20 cellular contexts compared by ENCODE assay signal in the genomic region with DNA sequence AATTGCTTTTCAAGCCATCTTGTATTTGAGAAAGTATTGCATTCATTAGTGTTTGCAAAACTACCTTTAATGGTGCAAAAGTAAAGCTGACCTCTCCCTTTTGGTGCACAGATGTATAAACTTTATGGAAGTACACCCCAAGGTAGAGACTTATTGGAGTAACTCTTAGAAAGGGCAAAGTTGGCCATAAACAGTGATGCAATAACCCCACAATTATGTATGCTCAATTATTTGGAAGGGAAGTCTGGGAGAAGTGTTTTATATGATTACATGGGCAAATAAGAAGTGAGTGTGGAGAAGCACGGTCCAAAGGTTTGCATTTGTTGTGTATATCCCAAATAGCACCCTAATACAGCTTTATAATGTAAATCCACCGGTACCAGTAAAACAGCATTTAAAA.
DNase-seq lines count a peak whose midpoint lies in the region; FAIRE-seq and TF ChIP-seq lines count a peak whose summit lies in the region.
"Had no signal": no experiment of that assay in that cellular context is flagged by ENCODE, and none has a peak within 500 bp of the region (broad histone marks: within the 10 kb centered on the region; RNA-seq: fewer than 3 reads in every experiment).

No MANE protein-coding gene starts in this region.

- H3K14ac ChIP-seq in H1 (ENCODE audit: insufficient read length) (no peak overlapping the region), neuronal stem cell (ENCODE audit: low read length) (no peak overlapping the region)

- H3K27me3 ChIP-seq in H1 (replicated peaks in 1 of 4; ENCODE audit: control insufficient read depth in 3 of 4, extremely low read depth in 1 of 4, insufficient read depth in 3 of 4, low read length in 3 of 4), result no peaks in the 10 kb centered on the region
- no peaks in the 10 kb centered on the region for H3K27me3 ChIP-seq in neuronal stem cell (ENCODE audit: control insufficient read depth in 3 of 3, insufficient read depth in 3 of 3, low read depth in 1 of 3, low read length in 3 of 3)
- H3K27me3 ChIP-seq: body of pancreas had no signal

- H3K23ac ChIP-seq in H1 (ENCODE audit: insufficient read length) (no peak overlapping the region), neuronal stem cell (ENCODE audit: low read depth, low read length, poor library complexity) (no peak overlapping the region)

- no peak for FAIRE-seq in H1 (lab: Jason Lieb, UNC)
- FAIRE-seq: colon, endometrium, keratinocyte had no signal

- H2BK15ac ChIP-seq in H1 (ENCODE audit: low read length) (no peak overlapping the region), neuronal stem cell (ENCODE audit: low read length) (no peak overlapping the region)

- H3K9ac ChIP-seq in H1 (replicated peaks in 1 of 4; ENCODE audit: extremely low read depth in 1 of 4, low read depth in 3 of 4, low read length in 3 of 4), result peak overlapping the region in 1 of 4 experiments; percentile 8; a peak in 1 of 7 replicates
- H3K9ac ChIP-seq in neuronal stem cell (ENCODE audit: low read depth, low read length, poor library complexity), result no peak overlapping the region

- no peak overlapping the region for H2AFZ ChIP-seq in H1 (ENCODE audit: low read length)
- H2AFZ ChIP-seq in neuronal stem cell (ENCODE audit: low read length), result no peak overlapping the region

- TF ChIP-seq CTCF in H1 (IDR thresholded peaks at IDR 0.05; ENCODE audit: control extremely low read depth in 1 of 3, insufficient read depth in 1 of 3, low read depth in 1 of 3, low read length in 3 of 3) (no peak), GM10248 (IDR thresholded peaks at IDR 0.05; ENCODE audit: control extremely low read depth, extremely low read depth, low read depth, missing control alignments) (no peak)

- 56% methylated on average over 2 of the region's 2 CpGs; no CpG with 5 or more reads in 1 of the 2 experiments for WGBS in H1 (ENCODE audit: extremely low coverage in 1 of 2, insufficient coverage in 1 of 2, insufficient read length in 1 of 2, insufficient replicate concordance in 2 of 2, low coverage in 1 of 2, low lambda C conversion rate in 2 of 2, missing lambda C conversion rate in 1 of 2), 2 experiments
- WGBS in neuronal stem cell (ENCODE audit: extremely low coverage in 2 of 2, insufficient read length in 2 of 2, insufficient replicate concordance in 1 of 2), 2 donors, result no CpG with 5 or more reads among the region's 2 CpGs

- H2BK12ac ChIP-seq in H1 (ENCODE audit: low read depth, low read length) (0 out of 2 replicates have a peak overlapping the region, but pooled peaks have one; percentile 27), neuronal stem cell (ENCODE audit: low read length) (no peak overlapping the region)

- H2AK5ac ChIP-seq in H1 (ENCODE audit: low read depth, low read length) (no peak overlapping the region), neuronal stem cell (ENCODE audit: low read depth, low read length) (no peak overlapping the region)

- H3K4me2 ChIP-seq in H1 (ENCODE audit: insufficient read depth in 1 of 2, low read depth in 2 of 2, low read length in 2 of 2), result peak overlapping the region in 1 of 2 experiments; percentile 4; a peak in 1 of 4 replicates
- H3K4me2 ChIP-seq in neuronal stem cell (ENCODE audit: insufficient read depth, low read length, poor library complexity, severe bottlenecking), result no peak overlapping the region

- CTCF ChIA-PET in H1 (lab: Charles Lee; ENCODE audit: partially characterized antibody), result interaction anchor here (1.5 kb wide), 1 partner anchor 10 kb away, joined by 4 read pairs; no protein-coding TSS in a partner anchor
- CTCF ChIA-PET in GM10248 (lab: Yijun Ruan, JAX), result interaction anchor here (1.7 to 3.6 kb wide), 3 partner anchors 8 to 13 kb away, joined by 3 to 20 read pairs (median 6); no protein-coding TSS in a partner anchor

- H3K23me2 ChIP-seq in H1 (ENCODE audit: low read depth, low read length), result no peaks in the 10 kb centered on the region

- peaks cover 2% of the 10 kb centered on the region; the same call in 1 of the 2 replicates for H3K79me1 ChIP-seq in H1 (ENCODE audit: low read depth, low read length)
- H3K79me1 ChIP-seq in neuronal stem cell (ENCODE audit: low read depth, low read length), result no peaks in the 10 kb centered on the region

- POLR2A ChIA-PET in H1 (lab: Charles Lee; ENCODE audit: partially characterized antibody) (interaction anchor here (0.6 kb wide), 1 partner anchor 69 kb away, joined by 4 read pairs; no protein-coding TSS in a partner anchor), GM10248 (lab: Yijun Ruan, JAX) (no interaction called here)

- H3K56ac ChIP-seq in H1 (replicated peaks; ENCODE audit: insufficient read length, low read depth, low read length), result no peak overlapping the region

- H3K4ac ChIP-seq in H1 (replicated peaks; ENCODE audit: insufficient read length, low read depth, low read length) (no peak overlapping the region), neuronal stem cell (ENCODE audit: low read length) (no peak overlapping the region)

- H3K27ac ChIP-seq in H1 (ENCODE audit: low read depth, low read length), result no peak overlapping the region
- peak overlapping the region; percentile 67 for H3K27ac ChIP-seq in neuronal stem cell (replicated peaks; ENCODE audit: low read length)
- H3K27ac ChIP-seq in substantia nigra (ENCODE audit: low read depth, low read length, poor library complexity, severe bottlenecking), result no peak overlapping the region
- H3K27ac ChIP-seq: spleen had no signal

- H3K4me3 ChIP-seq in H1 (ENCODE audit: extremely low read depth in 1 of 4, insufficient read depth in 2 of 4, low read depth in 3 of 4, low read length in 4 of 4) (peak overlapping the region in 1 of 4 experiments; percentile 51; a peak in 1 of 8 replicates), neuronal stem cell (ENCODE audit: low read length in 2 of 2) (no peak overlapping the region)
- H3K4me3 ChIP-seq: body of pancreas, spleen had no signal

- TF ChIP-seq RAD21 in Ishikawa (IDR thresholded peaks at IDR 0.05; ENCODE audit: low read depth) (no peak), H1 (IDR thresholded peaks at IDR 0.05 in 1 of 2, conservative IDR thresholded peaks at IDR 0.05 in 1 of 2; ENCODE audit: low read depth in 2 of 2, low read length in 2 of 2) (no peak)

- H4K91ac ChIP-seq in H1 (replicated peaks; ENCODE audit: insufficient read length, low read length) (peak overlapping the region; percentile 40), neuronal stem cell (ENCODE audit: low read depth, low read length, poor library complexity) (no peak overlapping the region)

- H3K36me3 ChIP-seq in H1 (ENCODE audit: control insufficient read depth in 2 of 4, insufficient read depth in 4 of 4, low read length in 3 of 4) (no peaks in the 10 kb centered on the region; a peak in 1 of 8 replicates), neuronal stem cell (replicated peaks in 1 of 2; ENCODE audit: control insufficient read depth in 2 of 2, insufficient read depth in 2 of 2, low read length in 2 of 2) (no peaks in the 10 kb centered on the region)
- H3K36me3 ChIP-seq: spleen had no signal

- peaks cover 0 to 29% of the 10 kb centered on the region in 2 experiments; a peak in 2 of 4 replicates for H3K79me2 ChIP-seq in H1 (ENCODE audit: control insufficient read depth in 1 of 2, insufficient read depth in 2 of 2, low read length in 2 of 2)

- H3K18ac ChIP-seq in H1 (ENCODE audit: extremely low read depth, low read length) (no peak overlapping the region), neuronal stem cell (ENCODE audit: low read length) (no peak overlapping the region)

- no peaks in the 10 kb centered on the region for H3K9me3 ChIP-seq in H1 (ENCODE audit: insufficient read depth in 2 of 2, low read depth in 1 of 2, low read length in 1 of 2)
- no peaks in the 10 kb centered on the region for H3K9me3 ChIP-seq in neuronal stem cell (replicated peaks in 1 of 2; ENCODE audit: control insufficient read depth in 2 of 2, insufficient read depth in 1 of 2, low read depth in 1 of 2, low read length in 2 of 2)
- H3K9me3 ChIP-seq: body of pancreas, spleen had no signal

- peak overlapping the region; percentile 18; the same call in 1 of the 2 replicates for H2BK5ac ChIP-seq in H1 (ENCODE audit: low read depth, low read length)
- H2BK5ac ChIP-seq in neuronal stem cell (ENCODE audit: low read length), result no peak overlapping the region

- TF ChIP-seq EP300 in Ishikawa (IDR thresholded peaks at IDR 0.05; ENCODE audit: borderline replicate concordance) (no peak), H1 (IDR thresholded peaks at IDR 0.05; ENCODE audit: borderline replicate concordance in 1 of 2, low read depth in 2 of 2, low read length in 2 of 2) (no peak)

- no peak overlapping the region for H2BK20ac ChIP-seq in H1 (ENCODE audit: low read length)

- no peaks in the 10 kb centered on the region for H4K20me1 ChIP-seq in H1 (replicated peaks in 1 of 2; ENCODE audit: control insufficient read depth in 1 of 2, insufficient read depth in 2 of 2, low read length in 2 of 2)

- H2BK120ac ChIP-seq in H1 (replicated peaks; ENCODE audit: low read depth, low read length), result peak overlapping the region; percentile 56
- no peak overlapping the region for H2BK120ac ChIP-seq in neuronal stem cell (ENCODE audit: low read depth, low read length)

- no peak overlapping the region for H4K8ac ChIP-seq in H1 (ENCODE audit: extremely low read depth, insufficient read depth, low read length)
- no peak overlapping the region for H4K8ac ChIP-seq in neuronal stem cell (ENCODE audit: low read depth, low read length)

- peak overlapping the region; percentile 90 for H4K5ac ChIP-seq in H1 (ENCODE audit: insufficient read length, low read depth, low read length)

- peak; percentile 26 for DNase-seq in EL
- DNase-seq in H1 (ENCODE audit: low read depth in 1 of 2, low spot score in 2 of 2), result no peak
- no peak for DNase-seq in neuronal stem cell (ENCODE audit: low spot score)
- DNase-seq in GM10248 (ENCODE audit: extremely low spot score), result no peak
- DNase-seq in NCI-H2107 treated with DMSO at 0.1 percent for 48 hours (lab: John Stamatoyannopoulos, UW; ENCODE audit: unreplicated experiment), result no peak
- no peak for DNase-seq in substantia nigra (lab: John Stamatoyannopoulos, UW)
- DNase-seq: activated CD4-positive, CD25-positive, alpha-beta regulatory T cell; activated T-cell treated with anti-CD3 and anti-CD28 coated beads, Interleukin-2, amount 50 U/mL, for 72 hours; body of pancreas; CD8-positive, alpha-beta T cell; Kasumi-1; NCI-H1105; NCI-H526; SHP77 treated with DMSO at 0.1 percent for 48 hours; spleen; T-helper 2 cell had no signal

- H3K4me1 ChIP-seq in H1 (replicated peaks in 1 of 4; ENCODE audit: control insufficient read depth in 3 of 4, insufficient read depth in 4 of 4, low read length in 3 of 4) (peaks cover 0 to 52% (median 37%) of the 10 kb centered on the region in 4 experiments), neuronal stem cell (ENCODE audit: control insufficient read depth in 2 of 2, insufficient read depth in 1 of 2, low read depth in 1 of 2, low read length in 2 of 2) (peaks cover 26 to 31% of the 10 kb centered on the region in 2 donors)

- TF ChIP-seq POLR2A in H1 (IDR thresholded peaks at IDR 0.05; ENCODE audit: control extremely low read depth in 1 of 2, low read depth in 2 of 2, low read length in 2 of 2), result no peak

TF ChIP-seq in Ishikawa, 13 proteins besides CTCF, POLR2A, EP300 and RAD21:
- TF ChIP-seq YY1 (IDR thresholded peaks at IDR 0.05; ENCODE audit: low read depth) (no peak), CEBPB (IDR thresholded peaks at IDR 0.05) (peak; percentile 66)

TF ChIP-seq in H1, 55 proteins besides CTCF, POLR2A, EP300 and RAD21 (continues in another document):
- TF ChIP-seq EGR1 (IDR thresholded peaks at IDR 0.05; ENCODE audit: borderline replicate concordance, low read depth, low read length), result no peak
- TF ChIP-seq CBX8 (IDR thresholded peaks at IDR 0.05; ENCODE audit: borderline replicate concordance, low read depth, low read length), result no peak
